6 cellular contexts compared by ENCODE assay signal in the genomic region with DNA sequence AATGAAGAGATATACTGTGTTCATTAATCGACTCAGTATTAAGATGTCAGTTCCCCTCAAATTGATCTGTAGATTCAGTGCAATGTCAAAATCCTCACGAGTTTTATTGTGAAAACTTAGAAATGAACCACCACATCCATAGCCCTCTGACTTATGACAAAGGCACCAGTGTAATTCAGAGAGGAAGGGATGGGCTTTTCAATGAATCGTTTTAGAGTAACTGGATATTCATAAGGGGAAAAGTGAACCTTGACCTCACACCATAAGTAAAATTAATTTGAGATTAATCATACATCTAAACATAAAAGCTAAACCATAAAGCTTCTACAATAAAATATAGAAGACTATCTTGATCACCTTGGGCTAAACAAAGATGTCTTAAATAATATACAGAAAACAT.
"Had no signal": no experiment of that assay in that cellular context is flagged by ENCODE, and none has a peak within 500 bp of the region (broad histone marks: within the 10 kb centered on the region; RNA-seq: fewer than 3 reads in every experiment).

No MANE protein-coding gene starts in this region.

- H3K4me2 ChIP-seq: GM23338 had no signal

- ATAC-seq: GM23338, K562 had no signal

- H2AFZ ChIP-seq: GM23338 had no signal

- DNase-seq: H9, HCEC 1CT, IMR-90, KG1 had no signal

- H3K4me3 ChIP-seq: GM23338, K562 had no signal
